9 cellular contexts compared by ENCODE assay signal in genomic region chr11:125625225-125625593, GRCh38. TPM values are rescaled to one million over a fixed set of nuclear protein-coding genes. Genes with fewer than 3 reads are reported as not detected.
DNase-seq lines count a peak whose midpoint lies in the region; ATAC-seq lines count a peak whose summit lies in the region.
"Had no signal": no experiment of that assay in that cellular context is flagged by ENCODE, and none has a peak within 500 bp of the region (broad histone marks: within the 10 kb centered on the region; RNA-seq: fewer than 3 reads in every experiment).

No MANE protein-coding gene starts in this region.

- peak overlapping the region; percentile 90 for H3K9ac ChIP-seq in BLaER1

- peak; percentile 23 for ATAC-seq in HG02571 (IDR thresholded peaks at IDR 0.05; ENCODE audit: unreplicated experiment)
- ATAC-seq in activated naive CD4-positive, alpha-beta T cell treated with anti-CD3 and anti-CD28 coated beads, Interleukin-2, amount 50 U/mL, for 72 hours, result no peak
- ATAC-seq in stimulated activated memory B cell treated with anti-CD40 and anti-IgM and Interleukin-4, amounts not matched to agents 10 μg/mL and 1 μg/mL and 100 μg/mL, for 72 hours, result no peak
- no peak for ATAC-seq in GM21423 (IDR thresholded peaks at IDR 0.05; ENCODE audit: unreplicated experiment)

- DNase-seq in activated naive CD4-positive, alpha-beta T cell treated with anti-CD3 and anti-CD28 coated beads, Interleukin-2, amount 50 U/mL, for 72 hours (ENCODE audit: low spot score in 2 of 2), result no peak
- peak; percentile 16 for DNase-seq in iPS DF 4.7 (ENCODE audit: extremely low read depth, low spot score)
- DNase-seq in NCI-H1092 treated with DMSO at 0.1 percent for 48 hours (lab: John Stamatoyannopoulos, UW), result no peak
- no peak for DNase-seq in HuH-7 (ENCODE audit: low spot score)

- H3K36me3 Mint-ChIP-seq in activated naive CD4-positive, alpha-beta T cell treated with anti-CD3 and anti-CD28 coated beads, Interleukin-2, amount 50 U/mL, for 72 hours, result peaks cover 28 to 31% of the 10 kb centered on the region in 2 donors
- peaks cover 14% of the 10 kb centered on the region for H3K36me3 Mint-ChIP-seq in stimulated activated memory B cell treated with anti-CD40 and anti-IgM and Interleukin-4, amounts not matched to agents 10 μg/mL and 1 μg/mL and 100 μg/mL, for 72 hours

- peak overlapping the region; percentile 93 to 100 for H3K27ac Mint-ChIP-seq in activated naive CD4-positive, alpha-beta T cell treated with anti-CD3 and anti-CD28 coated beads, Interleukin-2, amount 50 U/mL, for 72 hours
- peak overlapping the region; percentile 95 for H3K27ac Mint-ChIP-seq in stimulated activated memory B cell treated with anti-CD40 and anti-IgM and Interleukin-4, amounts not matched to agents 10 μg/mL and 1 μg/mL and 100 μg/mL, for 72 hours

- no peaks in the 10 kb centered on the region for H3K9me3 Mint-ChIP-seq in activated naive CD4-positive, alpha-beta T cell treated with anti-CD3 and anti-CD28 coated beads, Interleukin-2, amount 50 U/mL, for 72 hours
- H3K9me3 Mint-ChIP-seq in stimulated activated memory B cell treated with anti-CD40 and anti-IgM and Interleukin-4, amounts not matched to agents 10 μg/mL and 1 μg/mL and 100 μg/mL, for 72 hours, result no peaks in the 10 kb centered on the region

- H3K4me3 ChIP-seq in BLaER1, result peak overlapping the region; percentile 89

- peaks cover 30% of the 10 kb centered on the region for H3K4me1 Mint-ChIP-seq in stimulated activated memory B cell treated with anti-CD40 and anti-IgM and Interleukin-4, amounts not matched to agents 10 μg/mL and 1 μg/mL and 100 μg/mL, for 72 hours

- H3K36me3 ChIP-seq in BLaER1, result peaks cover 46% of the 10 kb centered on the region

- H3K9me3 ChIP-seq in BLaER1, result no peaks in the 10 kb centered on the region

- peak overlapping the region; percentile 90 for H3K4me2 ChIP-seq in BLaER1

- H3K27me3 Mint-ChIP-seq in stimulated activated memory B cell treated with anti-CD40 and anti-IgM and Interleukin-4, amounts not matched to agents 10 μg/mL and 1 μg/mL and 100 μg/mL, for 72 hours, result no peaks in the 10 kb centered on the region

- H3K27ac ChIP-seq in BLaER1, result peak overlapping the region; percentile 92

- H3K4me1 ChIP-seq in BLaER1, result peaks cover 33% of the 10 kb centered on the region

- no peaks in the 10 kb centered on the region for H3K27me3 ChIP-seq in BLaER1

- no peaks in the 10 kb centered on the region for H4K20me1 ChIP-seq in BLaER1

- H3K4me3 Mint-ChIP-seq in stimulated activated memory B cell treated with anti-CD40 and anti-IgM and Interleukin-4, amounts not matched to agents 10 μg/mL and 1 μg/mL and 100 μg/mL, for 72 hours, result peak overlapping the region; percentile 95

RNA-seq across cellular contexts. Expression of gene CHEK1, which starts 0.2 kb away (rescaled TPM):
- 100 to 1,000 TPM; 112 to 137 TPM for total RNA-seq in activated naive CD4-positive, alpha-beta T cell treated with anti-CD3 and anti-CD28 coated beads, Interleukin-2, amount 50 U/mL, for 72 hours

RNA-seq across cellular contexts. Expression of gene STT3A, which starts 32.6 kb away (rescaled TPM):
- 100 to 1,000 TPM; 112 to 143 TPM for total RNA-seq in activated naive CD4-positive, alpha-beta T cell treated with anti-CD3 and anti-CD28 coated beads, Interleukin-2, amount 50 U/mL, for 72 hours

RNA-seq across cellular contexts. Expression of gene ACRV1, which starts 55.4 kb away (rescaled TPM):
- not detected for total RNA-seq in activated naive CD4-positive, alpha-beta T cell treated with anti-CD3 and anti-CD28 coated beads, Interleukin-2, amount 50 U/mL, for 72 hours
- total RNA-seq: LHCN-M2 had no signal

RNA-seq across cellular contexts. Expression of gene EI24, which starts 55.9 kb away (rescaled TPM):
- total RNA-seq in activated naive CD4-positive, alpha-beta T cell treated with anti-CD3 and anti-CD28 coated beads, Interleukin-2, amount 50 U/mL, for 72 hours, result 10 to 100 TPM; 12.4 to 33.0 TPM
